27 cellular contexts compared by ENCODE assay signal in the genomic region with DNA sequence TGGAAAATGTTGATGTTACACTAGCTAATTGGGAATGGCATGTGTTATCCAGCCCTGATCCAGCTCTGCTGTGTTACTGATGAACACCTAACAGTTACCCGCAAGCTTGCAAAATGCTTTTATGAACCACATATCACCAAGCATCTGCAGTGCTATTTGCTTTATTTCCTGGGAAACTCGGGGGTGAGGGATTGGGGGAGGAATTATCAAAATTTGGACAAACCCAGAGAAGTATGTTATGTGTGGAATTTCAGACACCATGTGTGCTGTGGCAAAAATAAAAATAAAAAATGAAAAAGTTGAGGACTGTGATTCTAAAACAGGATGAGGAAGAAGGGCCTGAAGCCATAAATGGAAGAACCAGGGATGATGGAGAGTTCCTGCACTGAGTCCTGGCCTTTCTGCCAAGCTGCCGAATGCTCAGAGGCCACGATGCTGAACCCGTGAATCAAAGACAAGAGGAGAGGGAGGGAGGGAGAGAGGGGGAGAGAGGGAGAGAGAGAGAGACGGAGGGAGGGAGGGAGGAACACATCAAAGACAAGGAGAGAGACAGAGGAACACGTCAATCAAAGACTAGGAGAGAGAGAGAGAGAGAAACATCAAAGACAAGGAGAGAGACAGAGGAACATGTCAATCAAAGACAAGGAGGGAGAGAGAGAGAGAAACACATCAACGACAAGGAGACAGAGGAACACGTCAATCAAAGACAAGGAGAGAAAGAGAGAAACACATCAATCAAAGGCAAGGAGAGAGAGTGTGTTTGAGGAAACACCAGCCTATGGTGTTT.
DNase-seq lines count a peak whose midpoint lies in the region; ATAC-seq, FAIRE-seq and TF ChIP-seq lines count a peak whose summit lies in the region.
"Had no signal": no experiment of that assay in that cellular context is flagged by ENCODE, and none has a peak within 500 bp of the region (broad histone marks: within the 10 kb centered on the region; RNA-seq: fewer than 3 reads in every experiment).

No MANE protein-coding gene starts in this region.

- intact Hi-C loops in stomach (cut with DNase I; ENCODE audit: low total_unique reads) = no loop called here

- ATAC-seq in HG03460 (IDR thresholded peaks at IDR 0.05; ENCODE audit: unreplicated experiment) = no peak
- ATAC-seq: activated CD4-positive, CD25-positive, alpha-beta regulatory T cell treated with anti-CD3 and anti-CD28 coated beads, Interleukin-2, amount 50 U/mL, for 24 hours; effector memory CD8-positive, alpha-beta T cell; foreskin keratinocyte; left colon; T-helper 17 cell had no signal

- no peak overlapping the region for H3K9ac ChIP-seq in H1 (replicated peaks in 1 of 4; ENCODE audit: extremely low read depth in 1 of 4, low read depth in 3 of 4, low read length in 3 of 4)
- no peak overlapping the region for H3K9ac ChIP-seq in neural cell (ENCODE audit: low read length)

- no peak overlapping the region for H2AK5ac ChIP-seq in H1 (ENCODE audit: low read depth, low read length)

- H2AFZ ChIP-seq in H1 (ENCODE audit: low read length) (no peak overlapping the region), neural cell (ENCODE audit: low read depth, low read length) (no peak overlapping the region)

- DNase-seq in AG10803 (ENCODE audit: low read depth) = peak; percentile 65
- DNase-seq in H1 (ENCODE audit: low read depth in 1 of 2, low spot score in 2 of 2) = no peak
- DNase-seq in D341Med (ENCODE audit: low spot score) = no peak
- no peak for DNase-seq in cerebellar cortex (ENCODE audit: low spot score)
- no peak for DNase-seq in stomach
- DNase-seq: activated CD4-positive, alpha-beta memory T cell treated with anti-CD3 and anti-CD28 coated beads for 36 hours; activated CD8-positive, alpha-beta memory T cell treated with anti-CD3 and anti-CD28 coated beads, Interleukin-2, amount 50 U/mL, for 4 hours; activated naive CD4-positive, alpha-beta T cell treated with anti-CD3 and anti-CD28 coated beads, Interleukin-2, amount 10 ng/mL, durations not matched to agents 7 days and 5 days; anterior cingulate cortex; cortex of kidney; effector memory CD8-positive, alpha-beta T cell; foreskin keratinocyte; GDM1; H7; mammary epithelial cell; NCI-H1105; NCI-H2029; NCI-H774; RPMI8226; T-helper 17 cell had no signal

- H3K4me3 ChIP-seq in AG10803 (ENCODE audit: low read length) (no peak overlapping the region), HEK293 (ENCODE audit: low read depth, low read length) (no peak overlapping the region), H1 (ENCODE audit: extremely low read depth in 1 of 4, insufficient read depth in 2 of 4, low read depth in 3 of 4, low read length in 4 of 4) (no peak overlapping the region), neural cell (ENCODE audit: low read length) (no peak overlapping the region), stomach (no peak overlapping the region)
- H3K4me3 ChIP-seq: prostate gland had no signal

- H3K4me1 ChIP-seq in HEK293 (ENCODE audit: control insufficient read depth, insufficient read depth, low read length) = peaks cover 2% of the 10 kb centered on the region; the same call in 1 of the 2 replicates
- H3K4me1 ChIP-seq in H1 (replicated peaks in 1 of 4; ENCODE audit: control insufficient read depth in 3 of 4, insufficient read depth in 4 of 4, low read length in 3 of 4) = no peaks in the 10 kb centered on the region
- H3K4me1 ChIP-seq in stomach = peaks cover 17 to 50% (median 35%) of the 10 kb centered on the region in 4 donors

- H3K79me2 ChIP-seq in H1 (ENCODE audit: control insufficient read depth in 1 of 2, insufficient read depth in 2 of 2, low read length in 2 of 2) (peaks cover 0 to 41% of the 10 kb centered on the region in 2 experiments; a peak in 2 of 4 replicates), neural cell (replicated peaks; ENCODE audit: insufficient read depth, low read length) (peaks cover 5% of the 10 kb centered on the region)

- H4K20me1 ChIP-seq in H1 (replicated peaks in 1 of 2; ENCODE audit: control insufficient read depth in 1 of 2, insufficient read depth in 2 of 2, low read length in 2 of 2) = peaks cover 4 to 8% of the 10 kb centered on the region in 2 experiments
- H4K20me1 ChIP-seq in neural cell (ENCODE audit: insufficient read depth) = no peaks in the 10 kb centered on the region

- peak overlapping the region; percentile 21 for H3K56ac ChIP-seq in H1 (replicated peaks; ENCODE audit: insufficient read length, low read depth, low read length)

- no peak for TF ChIP-seq RAD21 in H1 (IDR thresholded peaks at IDR 0.05 in 1 of 2, conservative IDR thresholded peaks at IDR 0.05 in 1 of 2; ENCODE audit: low read depth in 2 of 2, low read length in 2 of 2)
- TF ChIP-seq RAD21 in neural cell (conservative IDR thresholded peaks at IDR 0.05) = no peak

- no peak overlapping the region for H3K18ac ChIP-seq in H1 (ENCODE audit: extremely low read depth, low read length)

- 80% methylated on average over 9 of the region's 9 CpGs; no CpG with 5 or more reads in 1 of the 2 experiments for WGBS in H1 (ENCODE audit: extremely low coverage in 1 of 2, insufficient coverage in 1 of 2, insufficient read length in 1 of 2, insufficient replicate concordance in 2 of 2, low coverage in 1 of 2, low lambda C conversion rate in 2 of 2, missing lambda C conversion rate in 1 of 2), 2 experiments
- 58 to 67% (median 60%) methylated on average over 9 of the region's 9 CpGs for WGBS in stomach, 5 donors

- no peak overlapping the region for H2BK15ac ChIP-seq in H1 (ENCODE audit: low read length)

- no peaks in the 10 kb centered on the region for H3K23me2 ChIP-seq in H1 (ENCODE audit: low read depth, low read length)

- CTCF ChIA-PET in HEK293 (lab: Yijun Ruan, JAX) = interaction anchor here (1.1 kb wide), 1 partner anchor 28 kb away, joined by 3 read pairs; no protein-coding TSS in a partner anchor
- CTCF ChIA-PET in H1 (lab: Charles Lee; ENCODE audit: partially characterized antibody) = interaction anchor here (0.7 to 1.7 kb wide), 5 partner anchors 9 to 127 kb away, joined by 3 to 4 read pairs (median 4); no protein-coding TSS in a partner anchor

- POLR2A ChIA-PET in HEK293 (lab: Yijun Ruan, JAX) (no interaction called here), H1 (lab: Charles Lee; ENCODE audit: partially characterized antibody) (interaction anchor here (0.5 to 1.5 kb wide), 4 partner anchors 9 to 81 kb away, joined by 3 to 8 read pairs (median 3); no protein-coding TSS in a partner anchor)

- TF ChIP-seq CTCF in AG10803 (conservative IDR thresholded peaks at IDR 0.05; ENCODE audit: low read length) = no peak
- no peak for TF ChIP-seq CTCF in HEK293 (tag by site-specific recombination; IDR thresholded peaks at IDR 0.05)
- no peak for TF ChIP-seq CTCF in H1 (IDR thresholded peaks at IDR 0.05; ENCODE audit: control extremely low read depth in 1 of 3, insufficient read depth in 1 of 3, low read depth in 1 of 3, low read length in 3 of 3)
- no peak for TF ChIP-seq CTCF in neural cell (IDR thresholded peaks at IDR 0.05; ENCODE audit: poor library complexity, severe bottlenecking)
- no peak for TF ChIP-seq CTCF in stomach (IDR thresholded peaks at IDR 0.05)

- TF ChIP-seq POLR2A in H1 (IDR thresholded peaks at IDR 0.05; ENCODE audit: control extremely low read depth in 1 of 2, low read depth in 2 of 2, low read length in 2 of 2) (no peak), stomach (IDR thresholded peaks at IDR 0.05) (no peak)

- no peak overlapping the region for H3K14ac ChIP-seq in H1 (ENCODE audit: insufficient read length)

- H3K4me2 ChIP-seq in H1 (ENCODE audit: insufficient read depth in 1 of 2, low read depth in 2 of 2, low read length in 2 of 2) = no peak overlapping the region
- no peak overlapping the region for H3K4me2 ChIP-seq in neural cell (ENCODE audit: low read length)

- no peaks in the 10 kb centered on the region for H3K9me2 ChIP-seq in neural cell (ENCODE audit: insufficient read depth, low read length)

- peaks cover 6% of the 10 kb centered on the region for H3K79me1 ChIP-seq in H1 (ENCODE audit: low read depth, low read length)

- no peak overlapping the region for H2BK5ac ChIP-seq in H1 (ENCODE audit: low read depth, low read length)

- no peak overlapping the region for H4K5ac ChIP-seq in H1 (ENCODE audit: insufficient read length, low read depth, low read length)

- no peak overlapping the region for H4K8ac ChIP-seq in H1 (ENCODE audit: extremely low read depth, insufficient read depth, low read length)

- no peaks in the 10 kb centered on the region for H3F3A ChIP-seq in neural cell (ENCODE audit: insufficient read depth, low read length, poor library complexity, severe bottlenecking)

- no peak overlapping the region for H3K27ac ChIP-seq in HEK293 (ENCODE audit: extremely low read depth, low read depth, low read length)
- no peak overlapping the region for H3K27ac ChIP-seq in H1 (ENCODE audit: low read depth, low read length)
- no peak overlapping the region for H3K27ac ChIP-seq in neural cell (ENCODE audit: low read length)
- H3K27ac ChIP-seq in stomach = peak overlapping the region in 2 of 5 donors; percentile 86 to 89
- H3K27ac ChIP-seq: foreskin keratinocyte, neutrophil, prostate gland had no signal

- H3K27me3 ChIP-seq in H1 (replicated peaks in 1 of 4; ENCODE audit: control insufficient read depth in 3 of 4, extremely low read depth in 1 of 4, insufficient read depth in 3 of 4, low read length in 3 of 4) (no peaks in the 10 kb centered on the region), neural cell (ENCODE audit: insufficient read depth, low read depth, low read length) (no peaks in the 10 kb centered on the region), stomach (no peaks in the 10 kb centered on the region)
- H3K27me3 ChIP-seq: foreskin keratinocyte had no signal

- H3K36me3 ChIP-seq in HEK293 (ENCODE audit: control insufficient read depth in 2 of 2, insufficient read depth in 1 of 2, low read length in 2 of 2) = no peaks in the 10 kb centered on the region
- H3K36me3 ChIP-seq in H1 (ENCODE audit: control insufficient read depth in 2 of 4, insufficient read depth in 4 of 4, low read length in 3 of 4) = no peaks in the 10 kb centered on the region
- no peaks in the 10 kb centered on the region for H3K36me3 ChIP-seq in neural cell (ENCODE audit: insufficient read depth, low read length)
- H3K36me3 ChIP-seq in stomach = no peaks in the 10 kb centered on the region
- H3K36me3 ChIP-seq: neutrophil, prostate gland had no signal

- no peak overlapping the region for H3K23ac ChIP-seq in H1 (ENCODE audit: insufficient read length)

- 0 out of 2 replicates have a peak overlapping the region, but pooled peaks have one; percentile 68 for H2BK12ac ChIP-seq in H1 (ENCODE audit: low read depth, low read length)

- 0 out of 2 replicates have a peak overlapping the region, but pooled peaks have one; percentile 32 for H2BK20ac ChIP-seq in H1 (ENCODE audit: low read length)

- H2BK120ac ChIP-seq in H1 (replicated peaks; ENCODE audit: low read depth, low read length) = no peak overlapping the region

- no peaks in the 10 kb centered on the region for H3K9me3 ChIP-seq in HEK293 (ENCODE audit: control insufficient read depth, insufficient read depth, low read depth, low read length)
- no peaks in the 10 kb centered on the region for H3K9me3 ChIP-seq in H1 (ENCODE audit: insufficient read depth in 2 of 2, low read depth in 1 of 2, low read length in 1 of 2)
- no peaks in the 10 kb centered on the region for H3K9me3 ChIP-seq in neural cell (ENCODE audit: low read length)
- no peaks in the 10 kb centered on the region for H3K9me3 ChIP-seq in stomach
- H3K9me3 ChIP-seq: neutrophil, prostate gland had no signal

- no peak overlapping the region for H4K91ac ChIP-seq in H1 (replicated peaks; ENCODE audit: insufficient read length, low read length)

- no peak for FAIRE-seq in H1 (lab: Jason Lieb, UNC)

- no peak overlapping the region for H3K4ac ChIP-seq in H1 (replicated peaks; ENCODE audit: insufficient read length, low read depth, low read length)

- TF ChIP-seq EP300 in H1 (IDR thresholded peaks at IDR 0.05; ENCODE audit: borderline replicate concordance in 1 of 2, low read depth in 2 of 2, low read length in 2 of 2) = no peak
- peak; percentile 66 for TF ChIP-seq EP300 in neural cell (conservative IDR thresholded peaks at IDR 0.05; ENCODE audit: poor library complexity, severe bottlenecking)
- TF ChIP-seq EP300 in stomach (IDR thresholded peaks at IDR 0.05) = no peak
